In genomic region chr4:8536467-8536866, GRCh38 we compare ENCODE assay signal across 1 cellular context.
TF ChIP-seq lines count a peak whose summit lies in the region.

No MANE protein-coding gene starts in this region.

TF ChIP-seq in HCT116, 20 proteins besides CTCF, POLR2A, EP300 and RAD21 (continued from another document):
- TF ChIP-seq, protein P1, sequence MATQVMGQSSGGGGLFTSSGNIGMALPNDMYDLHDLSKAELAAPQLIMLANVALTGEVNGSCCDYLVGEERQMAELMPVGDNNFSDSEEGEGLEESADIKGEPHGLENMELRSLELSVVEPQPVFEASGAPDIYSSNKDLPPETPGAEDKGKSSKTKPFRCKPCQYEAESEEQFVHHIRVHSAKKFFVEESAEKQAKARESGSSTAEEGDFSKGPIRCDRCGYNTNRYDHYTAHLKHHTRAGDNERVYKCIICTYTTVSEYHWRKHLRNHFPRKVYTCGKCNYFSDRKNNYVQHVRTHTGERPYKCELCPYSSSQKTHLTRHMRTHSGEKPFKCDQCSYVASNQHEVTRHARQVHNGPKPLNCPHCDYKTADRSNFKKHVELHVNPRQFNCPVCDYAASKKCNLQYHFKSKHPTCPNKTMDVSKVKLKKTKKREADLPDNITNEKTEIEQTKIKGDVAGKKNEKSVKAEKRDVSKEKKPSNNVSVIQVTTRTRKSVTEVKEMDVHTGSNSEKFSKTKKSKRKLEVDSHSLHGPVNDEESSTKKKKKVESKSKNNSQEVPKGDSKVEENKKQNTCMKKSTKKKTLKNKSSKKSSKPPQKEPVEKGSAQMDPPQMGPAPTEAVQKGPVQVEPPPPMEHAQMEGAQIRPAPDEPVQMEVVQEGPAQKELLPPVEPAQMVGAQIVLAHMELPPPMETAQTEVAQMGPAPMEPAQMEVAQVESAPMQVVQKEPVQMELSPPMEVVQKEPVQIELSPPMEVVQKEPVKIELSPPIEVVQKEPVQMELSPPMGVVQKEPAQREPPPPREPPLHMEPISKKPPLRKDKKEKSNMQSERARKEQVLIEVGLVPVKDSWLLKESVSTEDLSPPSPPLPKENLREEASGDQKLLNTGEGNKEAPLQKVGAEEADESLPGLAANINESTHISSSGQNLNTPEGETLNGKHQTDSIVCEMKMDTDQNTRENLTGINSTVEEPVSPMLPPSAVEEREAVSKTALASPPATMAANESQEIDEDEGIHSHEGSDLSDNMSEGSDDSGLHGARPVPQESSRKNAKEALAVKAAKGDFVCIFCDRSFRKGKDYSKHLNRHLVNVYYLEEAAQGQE (IDR thresholded peaks at IDR 0.05; ENCODE audit: low read depth), result no peak
- TF ChIP-seq TCF7L2 (IDR thresholded peaks at IDR 0.05; ENCODE audit: borderline replicate concordance, extremely low read depth, insufficient read depth, insufficient read length), result no peak
